Comparison of ENCODE assay signal across 23 cellular contexts in genomic region chr11:130509942-130510341, GRCh38.
A peak's percentile ranks its signal among the peaks of the same experiment; 100 is the strongest.
DNase-seq lines count a peak whose midpoint lies in the region; ATAC-seq, FAIRE-seq and TF ChIP-seq lines count a peak whose summit lies in the region.
"Had no signal": no experiment of that assay in that cellular context is flagged by ENCODE, and none has a peak within 500 bp of the region (broad histone marks: within the 10 kb centered on the region; RNA-seq: fewer than 3 reads in every experiment).

No MANE protein-coding gene starts in this region.

- BruUV-seq in IMR-90 (replicated peaks; lab: Mats Ljungman, UMichigan), result no TSS peak

- no peak overlapping the region for H2AFZ ChIP-seq in IMR-90 (replicated peaks; ENCODE audit: low read length, poor library complexity)

- H3K14ac ChIP-seq in IMR-90 (replicated peaks; ENCODE audit: low read depth, low read length), result peak overlapping the region; percentile 80

- no peaks in the 10 kb centered on the region for H3K27me3 Mint-ChIP-seq in chondrocyte (ENCODE audit: low read depth)

- no peak overlapping the region for H3K4me3 Mint-ChIP-seq in chondrocyte (ENCODE audit: unreplicated experiment)
- H3K4me3 Mint-ChIP-seq: activated naive CD8-positive, alpha-beta T cell treated with anti-CD3 and anti-CD28 coated beads, Interleukin-2, amount 10 ng/mL, durations not matched to agents 7 days and 5 days; brain; CD8-positive, alpha-beta T cell; T-helper 17 cell had no signal

- H2BK120ac ChIP-seq in IMR-90 (ENCODE audit: low read depth, low read length), result peak overlapping the region; percentile 86

- H4K8ac ChIP-seq in IMR-90 (ENCODE audit: low read depth in 2 of 2, low read length in 2 of 2), result peak overlapping the region; percentile 5 to 83; a peak in 3 of 4 replicates

- peak overlapping the region; percentile 45; the same call in 1 of the 2 replicates for H4K91ac ChIP-seq in IMR-90 (ENCODE audit: insufficient read depth, low read depth, low read length)

- peaks cover 16% of the 10 kb centered on the region for H3K36me3 Mint-ChIP-seq in chondrocyte (ENCODE audit: low read depth)
- H3K36me3 Mint-ChIP-seq: activated naive CD8-positive, alpha-beta T cell treated with anti-CD3 and anti-CD28 coated beads, Interleukin-2, amount 10 ng/mL, durations not matched to agents 7 days and 5 days; CD8-positive, alpha-beta T cell had no signal

- H3K9me3 Mint-ChIP-seq in chondrocyte (ENCODE audit: low read depth), result peaks cover 16% of the 10 kb centered on the region

- no peak for TF ChIP-seq POLR2A in IMR-90 (IDR thresholded peaks at IDR 0.05; ENCODE audit: low read depth, low read length)
- no peak for TF ChIP-seq POLR2A in tibial nerve (IDR thresholded peaks at IDR 0.05)

- H3K27me3 ChIP-seq in IMR-90 (ENCODE audit: control insufficient read depth, insufficient read depth, low read length) (no peaks in the 10 kb centered on the region), mucosa of stomach (ENCODE audit: control insufficient read depth, insufficient read depth, low read length) (no peaks in the 10 kb centered on the region), tibial nerve (no peaks in the 10 kb centered on the region)

- H3K27ac ChIP-seq in IMR-90 (ENCODE audit: insufficient read depth, low read length) (peak overlapping the region; percentile 71; the same call in 1 of the 2 replicates), tibial nerve (peak overlapping the region; percentile 47 to 71 (median 52))
- H3K27ac ChIP-seq: SK-N-MC had no signal

- peaks cover 9% of the 10 kb centered on the region; the same call in 1 of the 2 replicates for H3K9me1 ChIP-seq in IMR-90 (ENCODE audit: insufficient read depth, low read length)

- H3K36me3 ChIP-seq in IMR-90 (ENCODE audit: control insufficient read depth, insufficient read depth, low read length) (no peaks in the 10 kb centered on the region), mucosa of stomach (ENCODE audit: control insufficient read depth, insufficient read depth, low read length) (no peaks in the 10 kb centered on the region), tibial nerve (no peaks in the 10 kb centered on the region)

- peak; percentile 24 for ATAC-seq in IMR-90 (ENCODE audit: low read depth)
- no peak for ATAC-seq in GM21390 (IDR thresholded peaks at IDR 0.05; ENCODE audit: unreplicated experiment)
- ATAC-seq: CD8-positive, alpha-beta T cell; K562; T-helper 17 cell had no signal

- H3K18ac ChIP-seq in IMR-90 (ENCODE audit: low read depth, low read length), result peak overlapping the region; percentile 74

- TF ChIP-seq RAD21 in IMR-90 (IDR thresholded peaks at IDR 0.05; ENCODE audit: low read length), result no peak

- H2BK5ac ChIP-seq in IMR-90 (ENCODE audit: low read depth, low read length, poor library complexity, severe bottlenecking), result peak overlapping the region; percentile 59

- H4K5ac ChIP-seq in IMR-90 (ENCODE audit: low read depth, low read length), result peak overlapping the region; percentile 76

- peak overlapping the region; percentile 37; the same call in 1 of the 2 replicates for H3K56ac ChIP-seq in IMR-90 (ENCODE audit: extremely low read depth, insufficient read depth, low read length)

- in situ Hi-C loops in IMR-90 (cut with MboI; ENCODE audit: low sequenced_read_pairs), result no loop called here

- H3K23ac ChIP-seq in IMR-90 (ENCODE audit: low read depth, low read length), result 0 out of 2 replicates have a peak overlapping the region, but pooled peaks have one; percentile 26

- peak overlapping the region; percentile 91; the same call in 1 of the 2 replicates for H2AK5ac ChIP-seq in IMR-90 (ENCODE audit: low read depth, low read length)

- dilution Hi-C loops in IMR-90 (cut with HindIII; ENCODE audit: low sequenced_read_pairs, unreplicated experiment), result no loop called here

- H3K4me1 ChIP-seq in IMR-90 (ENCODE audit: control insufficient read depth, insufficient read depth, low read length), result peaks cover 23% of the 10 kb centered on the region
- peaks cover 46% of the 10 kb centered on the region for H3K4me1 ChIP-seq in mucosa of stomach (ENCODE audit: control insufficient read depth, insufficient read depth, low read length)
- peaks cover 0 to 21% (median 5%) of the 10 kb centered on the region in 4 donors for H3K4me1 ChIP-seq in tibial nerve

- peak overlapping the region; percentile 38 for H2AK9ac ChIP-seq in IMR-90 (replicated peaks; ENCODE audit: low read depth, low read length, poor library complexity)

- POLR2A ChIA-PET in IMR-90 (lab: Charles Lee; ENCODE audit: unreplicated experiment), result no interaction called here

- TF ChIP-seq EP300 in tibial nerve (IDR thresholded peaks at IDR 0.05), result no peak

- TF ChIP-seq CTCF in IMR-90 (conservative IDR thresholded peaks at IDR 0.05; ENCODE audit: low read depth, low read length) (no peak), chondrocyte (IDR thresholded peaks at IDR 0.05) (no peak), tibial nerve (IDR thresholded peaks at IDR 0.05) (no peak)

- H2BK15ac ChIP-seq in IMR-90 (ENCODE audit: low read depth, low read length), result peak overlapping the region; percentile 33; the same call in 2 of the 3 replicates

- peak overlapping the region; percentile 78 for H2BK20ac ChIP-seq in IMR-90 (ENCODE audit: low read depth, low read length)

- no peak for DNase-seq in IMR-90
- DNase-seq in chondrocyte (ENCODE audit: low spot score), result no peak
- DNase-seq in tibial nerve (ENCODE audit: low spot score in 2 of 2), result no peak
- DNase-seq in cortex of kidney (lab: John Stamatoyannopoulos, UW), result no peak
- DNase-seq in urothelium cell line (ENCODE audit: low spot score), result no peak
- DNase-seq: activated CD4-positive, alpha-beta T cell treated with anti-CD3 and anti-CD28 coated beads, Interleukin-2, amount 50 U/mL, for 1 hour; activated CD8-positive, alpha-beta memory T cell treated with anti-CD3 and anti-CD28 coated beads, Interleukin-2, amount 50 U/mL, for 48 hours; activated naive CD8-positive, alpha-beta T cell treated with anti-CD3 and anti-CD28 coated beads, Interleukin-2, amount 10 ng/mL, durations not matched to agents 7 days and 5 days; CD8-positive, alpha-beta T cell; GDM1; NCI-H146; NCI-H2171 treated with DMSO at 0.1 percent for 48 hours; NCI-H526; stimulated activated naive CD4-positive, alpha-beta T cell; T-helper 17 cell; trophoblast cell had no signal

- H3K4ac ChIP-seq in IMR-90 (ENCODE audit: low read depth, low read length), result peak overlapping the region; percentile 88

- no peak overlapping the region for H3K4me3 ChIP-seq in IMR-90 (ENCODE audit: insufficient read depth, low read depth, low read length)
- H3K4me3 ChIP-seq in mucosa of stomach (ENCODE audit: low read length), result no peak overlapping the region
- H3K4me3 ChIP-seq in tibial nerve, result no peak overlapping the region
- H3K4me3 ChIP-seq: K562, SK-N-MC, smooth muscle cell had no signal

- H3K4me1 Mint-ChIP-seq in chondrocyte (ENCODE audit: low read depth), result peaks cover 26% of the 10 kb centered on the region
- H3K4me1 Mint-ChIP-seq: activated naive CD8-positive, alpha-beta T cell treated with anti-CD3 and anti-CD28 coated beads, Interleukin-2, amount 10 ng/mL, durations not matched to agents 7 days and 5 days; T-helper 17 cell had no signal

- no peaks in the 10 kb centered on the region for H3K79me1 ChIP-seq in IMR-90 (ENCODE audit: low read depth in 1 of 2, low read length in 2 of 2)

- no peaks in the 10 kb centered on the region for H4K20me1 ChIP-seq in IMR-90 (ENCODE audit: insufficient read depth, low read length)

- CTCF ChIA-PET in IMR-90 (lab: Yijun Ruan, JAX), result interaction anchor here (2.1 kb wide), 1 partner anchor 13 kb away, joined by 11 read pairs; no protein-coding TSS in a partner anchor

- H3K4me2 ChIP-seq in IMR-90 (ENCODE audit: low read depth, low read length), result 0 out of 2 replicates have a peak overlapping the region, but pooled peaks have one; percentile 1
- H3K4me2 ChIP-seq: smooth muscle cell had no signal

- intact Hi-C loops in IMR-90 (cut with micrococcal nuclease), result no loop called here

- no CpG with 5 or more reads among the region's 2 CpGs for WGBS in IMR-90 (ENCODE audit: extremely low coverage in 2 of 2, insufficient read length in 1 of 2), 2 experiments
- WGBS in tibial nerve, 2 donors, result 77 to 82% methylated on average over 2 of the region's 2 CpGs

- peaks cover 5% of the 10 kb centered on the region for H3K9me3 ChIP-seq in IMR-90 (ENCODE audit: control insufficient read depth, insufficient read depth, low read length)
- no peaks in the 10 kb centered on the region for H3K9me3 ChIP-seq in mucosa of stomach (ENCODE audit: control insufficient read depth, low read length)
- peaks cover 0 to 4% (median 0%) of the 10 kb centered on the region in 4 donors for H3K9me3 ChIP-seq in tibial nerve

- H3K27ac Mint-ChIP-seq in chondrocyte (ENCODE audit: unreplicated experiment), result peak overlapping the region; percentile 82
- H3K27ac Mint-ChIP-seq: activated naive CD8-positive, alpha-beta T cell treated with anti-CD3 and anti-CD28 coated beads, Interleukin-2, amount 10 ng/mL, durations not matched to agents 7 days and 5 days; activated T-helper 2 cell treated with anti-CD3 and anti-CD28 coated beads, Interferon-gamma antibody, Interleukin-2, Interleukin-4, amounts not matched to agents 10 μg/mL and 5 μg/mL and 100 μg/mL, durations not matched to agents 14 hours and 24 hours and 36 hours; CD8-positive, alpha-beta T cell; T-helper 17 cell had no signal

- H3K9ac ChIP-seq in IMR-90 (ENCODE audit: low read depth, low read length) (peak overlapping the region; percentile 41), mucosa of stomach (ENCODE audit: low read length) (peak overlapping the region; percentile 58)

- FAIRE-seq in urothelium cell line (lab: Jason Lieb, UNC), result no peak
- FAIRE-seq: K562 had no signal

TF ChIP-seq in IMR-90, 13 proteins besides CTCF, POLR2A, EP300 and RAD21 (continues in another document):
- TF ChIP-seq MAFK (IDR thresholded peaks at IDR 0.05; ENCODE audit: low read depth, low read length) (no peak), CEBPB (IDR thresholded peaks at IDR 0.05; ENCODE audit: low read depth, low read length) (no peak), MAZ (IDR thresholded peaks at IDR 0.05; ENCODE audit: borderline replicate concordance, low read depth, low read length) (no peak), RCOR1 (IDR thresholded peaks at IDR 0.05; ENCODE audit: insufficient replicate concordance, low read length) (no peak), CHD1 (IDR thresholded peaks at IDR 0.05; ENCODE audit: low read depth, low read length) (no peak), USF2 (IDR thresholded peaks at IDR 0.05; ENCODE audit: low read depth, low read length) (no peak), FOS (IDR thresholded peaks at IDR 0.05; ENCODE audit: low read depth, low read length) (no peak), MXI1 (IDR thresholded peaks at IDR 0.05; ENCODE audit: borderline replicate concordance, low read depth, low read length) (no peak)
